Comparison of ENCODE assay signal across 8 cellular contexts in genomic region chr15:24878153-24878552, GRCh38.
DNase-seq lines count a peak whose midpoint lies in the region; ATAC-seq and TF ChIP-seq lines count a peak whose summit lies in the region.

No MANE protein-coding gene starts in this region.

- H2BK120ac ChIP-seq in mesendoderm (ENCODE audit: low read depth, low read length), result no peak overlapping the region

- no peak overlapping the region for H4K8ac ChIP-seq in mesendoderm (ENCODE audit: low read depth, low read length)

- H3K4me2 ChIP-seq in mesendoderm (ENCODE audit: low read length), result no peak overlapping the region

- no peak overlapping the region for H3K23ac ChIP-seq in mesendoderm (ENCODE audit: low read length)

- intact Hi-C loops in natural killer cell (cut with micrococcal nuclease), result no loop called here

- peak overlapping the region in 1 of 2 donors; percentile 43 for H3K27ac Mint-ChIP-seq in natural killer cell
- no peak overlapping the region for H3K27ac Mint-ChIP-seq in natural killer cell treated with Interleukin-12 subunit alpha and Interleukin-12 subunit beta and Interleukin-15 and Interleukin-18, amount 100 ng/mL, for 72 hours

- H3K9me3 Mint-ChIP-seq in natural killer cell, result peaks cover 5 to 17% of the 10 kb centered on the region in 2 donors
- H3K9me3 Mint-ChIP-seq in natural killer cell treated with Interleukin-12 subunit alpha and Interleukin-12 subunit beta and Interleukin-15 and Interleukin-18, amount 100 ng/mL, for 72 hours, result peaks cover 5% of the 10 kb centered on the region

- H2BK15ac ChIP-seq in mesendoderm (replicated peaks; ENCODE audit: low read depth), result no peak overlapping the region

- H3K36me3 ChIP-seq in mesendoderm (ENCODE audit: control insufficient read depth, insufficient read depth, low read length), result no peaks in the 10 kb centered on the region

- WGBS in mesendoderm (ENCODE audit: extremely low coverage, insufficient coverage, low lambda C conversion rate), result no CpG with 5 or more reads among the region's 37 CpGs

- H3K56ac ChIP-seq in mesendoderm (ENCODE audit: low read length), result peak overlapping the region; percentile 49

- no peak overlapping the region for H2AK5ac ChIP-seq in mesendoderm (ENCODE audit: low read length)

- no peaks in the 10 kb centered on the region for H3K4me1 ChIP-seq in mesendoderm (ENCODE audit: control insufficient read depth, low read depth, low read length)

- no peaks in the 10 kb centered on the region for H3K4me1 Mint-ChIP-seq in natural killer cell
- H3K4me1 Mint-ChIP-seq in natural killer cell treated with Interleukin-12 subunit alpha and Interleukin-12 subunit beta and Interleukin-15 and Interleukin-18, amount 100 ng/mL, for 72 hours (ENCODE audit: low read depth in 2 of 2), result no peaks in the 10 kb centered on the region

- no peak for DNase-seq in natural killer cell
- no peak for DNase-seq in natural killer cell treated with Interleukin-12 subunit alpha and Interleukin-12 subunit beta and Interleukin-15 and Interleukin-18, amount 100 ng/mL, for 72 hours (ENCODE audit: low spot score)
- peak; percentile 0 for DNase-seq in dermis blood vessel endothelial cell
- no peak for DNase-seq in mesendoderm
- no peak for DNase-seq in NCI-H2029 treated with DMSO at 0.1 percent for 48 hours (lab: John Stamatoyannopoulos, UW)
- DNase-seq in stimulated activated naive CD4-positive, alpha-beta T cell treated with Interleukin-2 at 50 U/mL for 16 hours (lab: John Stamatoyannopoulos, UW), result no peak
- DNase-seq in SIG-M5 treated with dmso at 0.1 percent for 504 hours (lab: John Stamatoyannopoulos, UW; ENCODE audit: unreplicated experiment), result no peak
- no peak for DNase-seq in HuH-7 (ENCODE audit: low spot score)

- no peak overlapping the region for H2BK5ac ChIP-seq in mesendoderm (ENCODE audit: low read length)

- H3K27me3 Mint-ChIP-seq in natural killer cell (ENCODE audit: low read depth in 2 of 2), result no peaks in the 10 kb centered on the region
- no peaks in the 10 kb centered on the region for H3K27me3 Mint-ChIP-seq in natural killer cell treated with Interleukin-12 subunit alpha and Interleukin-12 subunit beta and Interleukin-15 and Interleukin-18, amount 100 ng/mL, for 72 hours

- peak in 1 of 3 donors; percentile 36 for ATAC-seq in natural killer cell
- no peak for ATAC-seq in natural killer cell treated with Interleukin-12 subunit alpha and Interleukin-12 subunit beta and Interleukin-15 and Interleukin-18, amount 100 ng/mL, for 72 hours

- H3K4me3 Mint-ChIP-seq in natural killer cell, result peak overlapping the region; percentile 73
- H3K4me3 Mint-ChIP-seq in natural killer cell treated with Interleukin-12 subunit alpha and Interleukin-12 subunit beta and Interleukin-15 and Interleukin-18, amount 100 ng/mL, for 72 hours, result no peak overlapping the region

- no peak overlapping the region for H3K9ac ChIP-seq in mesendoderm (ENCODE audit: low read length)

- no peak for TF ChIP-seq CTCF in natural killer cell (IDR thresholded peaks at IDR 0.05)

- no peak overlapping the region for H3K4me3 ChIP-seq in mesendoderm (ENCODE audit: low read length)

- H3K18ac ChIP-seq in mesendoderm (ENCODE audit: low read length), result no peak overlapping the region

- no peaks in the 10 kb centered on the region for H3K79me2 ChIP-seq in mesendoderm (ENCODE audit: control insufficient read depth, insufficient read depth, low read length)

- H3K27me3 ChIP-seq in mesendoderm (ENCODE audit: insufficient read depth, low read length, poor library complexity), result no peaks in the 10 kb centered on the region

- H4K5ac ChIP-seq in mesendoderm (ENCODE audit: low read length), result no peak overlapping the region

- H3K4ac ChIP-seq in mesendoderm (ENCODE audit: low read depth, low read length), result no peak overlapping the region

- H3K36me3 Mint-ChIP-seq in natural killer cell, result peaks cover 13% of the 10 kb centered on the region
- peaks cover 6% of the 10 kb centered on the region for H3K36me3 Mint-ChIP-seq in natural killer cell treated with Interleukin-12 subunit alpha and Interleukin-12 subunit beta and Interleukin-15 and Interleukin-18, amount 100 ng/mL, for 72 hours

- no peaks in the 10 kb centered on the region for H3K79me1 ChIP-seq in mesendoderm (ENCODE audit: low read length)

- H3K27ac ChIP-seq in mesendoderm (ENCODE audit: low read depth, low read length), result no peak overlapping the region
